8 cellular contexts compared by ENCODE assay signal in genomic region chr20:62704341-62704948, GRCh38. TPM values are rescaled to one million over a fixed set of nuclear protein-coding genes. Genes with fewer than 3 reads are reported as not detected.
A peak's percentile ranks its signal among the peaks of the same experiment; 100 is the strongest.
DNase-seq lines count a peak whose midpoint lies in the region; ATAC-seq lines count a peak whose summit lies in the region.

No MANE protein-coding gene starts in this region.

- peak overlapping the region; percentile 6 for H3K4me3 ChIP-seq in skeletal muscle satellite cell (ENCODE audit: low read length)

- ATAC-seq in GM21381 (IDR thresholded peaks at IDR 0.05; ENCODE audit: unreplicated experiment), result no peak

- H3K36me3 ChIP-seq in skeletal muscle satellite cell (ENCODE audit: insufficient read depth, low read length), result no peaks in the 10 kb centered on the region

- peak; percentile 37 for DNase-seq in NCI-H82 (lab: John Stamatoyannopoulos, UW)
- no peak for DNase-seq in NCI-H82 treated with DMSO at 0.1 percent for 48 hours (lab: John Stamatoyannopoulos, UW; ENCODE audit: unreplicated experiment)
- peak; percentile 26 for DNase-seq in RPMI8226
- DNase-seq in globus pallidus (ENCODE audit: low spot score), result peak; percentile 11
- no peak for DNase-seq in iPS-NIHi7 (ENCODE audit: extremely low spot score)
- DNase-seq in occipital lobe (lab: John Stamatoyannopoulos, UW), result no peak

- H3K27me3 ChIP-seq in skeletal muscle satellite cell (ENCODE audit: control insufficient read depth, insufficient read depth, low read length), result peaks cover 34% of the 10 kb centered on the region

- H3K4me1 ChIP-seq in skeletal muscle satellite cell (ENCODE audit: control insufficient read depth, insufficient read depth, low read length), result peaks cover 26% of the 10 kb centered on the region

- no peak overlapping the region for H3K9ac ChIP-seq in skeletal muscle satellite cell (ENCODE audit: low read depth, low read length)

- H3K9me3 ChIP-seq in skeletal muscle satellite cell (replicated peaks; ENCODE audit: low read length), result no peaks in the 10 kb centered on the region

- H3K4me2 ChIP-seq in skeletal muscle satellite cell (ENCODE audit: low read length), result peak overlapping the region; percentile 56

RNA-seq across cellular contexts. Expression of gene NTSR1, which starts 4.2 kb away (rescaled TPM):
- 0.22 and 0.25 TPM in 2 replicates for total RNA-seq in skeletal muscle satellite cell (2012; rRNA removed)
- total RNA-seq in occipital lobe, result 6.7 TPM

Comparison
In these comparisons a context has a peak if more than half of its experiments do, and no peak if none do; other contexts are left out.
1. DNase-seq: peak in NCI-H82 (single experiment), RPMI8226 (single experiment) and globus pallidus (single experiment); none in NCI-H82 treated with DMSO at 0.1 percent for 48 hours (single experiment), iPS-NIHi7 (single experiment) and occipital lobe (single experiment).